In genomic region chr9:113406873-113407511, GRCh38 we compare ENCODE assay signal across 8 cellular contexts. TPM values are rescaled to one million over a fixed set of nuclear protein-coding genes. Genes with fewer than 3 reads are reported as not detected.
DNase-seq lines count a peak whose midpoint lies in the region; ATAC-seq and TF ChIP-seq lines count a peak whose summit lies in the region.
"Not testable (repeated sequence)": the region's sequence is repeated elsewhere in the genome, so short reads cannot be mapped to it uniquely, and the experiment has no call there.

No MANE protein-coding gene starts in this region.

- peak overlapping the region; percentile 75 for H3K4me3 Mint-ChIP-seq in T-helper 1 cell treated with Interleukin-12 subunit alpha and Interleukin-12 subunit beta and Interleukin-4 antibody, amounts not matched to agents 30 μg/mL and 1 μg/mL, for 36 hours
- peak overlapping the region; percentile 97 for H3K4me3 Mint-ChIP-seq in activated naive CD8-positive, alpha-beta T cell treated with anti-CD3 and anti-CD28 coated beads for 36 hours

- H3K14ac ChIP-seq in neuronal stem cell (ENCODE audit: low read length): not testable (repeated sequence)

- H4K8ac ChIP-seq in neuronal stem cell (ENCODE audit: low read depth, low read length): not testable (repeated sequence)

- H3K27ac ChIP-seq in gastroesophageal sphincter (peak overlapping the region in 3 of 4 donors; percentile 3 to 28 (median 24)), thoracic aorta (peak overlapping the region in 1 of 2 donors; percentile 32)
- H3K27ac ChIP-seq in neuronal stem cell (replicated peaks; ENCODE audit: low read length): not testable (repeated sequence)

- peak; percentile 25 to 72 (median 62) for TF ChIP-seq CTCF in gastroesophageal sphincter (IDR thresholded peaks at IDR 0.05)
- peak; percentile 70 for TF ChIP-seq CTCF in thoracic aorta (IDR thresholded peaks at IDR 0.05)

- not testable (repeated sequence) for H4K91ac ChIP-seq in neuronal stem cell (ENCODE audit: low read depth, low read length, poor library complexity)

- peak; percentile 24 for ATAC-seq in HG02870 (IDR thresholded peaks at IDR 0.05; ENCODE audit: unreplicated experiment)
- not testable (repeated sequence) for ATAC-seq in gastroesophageal sphincter; thoracic aorta (ENCODE audit: insufficient number of reproducible peaks, low FRiP score, low read depth)

- H3K36me3 ChIP-seq in gastroesophageal sphincter: peaks cover 0 to 25% of the 10 kb centered on the region in 2 donors
- H3K36me3 ChIP-seq in neuronal stem cell (replicated peaks in 1 of 2; ENCODE audit: control insufficient read depth in 2 of 2, insufficient read depth in 2 of 2, low read length in 2 of 2): peaks cover 12 to 30% of the 10 kb centered on the region in 2 donors
- not testable (repeated sequence) for H3K36me3 ChIP-seq in thoracic aorta

- H2BK15ac ChIP-seq in neuronal stem cell (ENCODE audit: low read length): not testable (repeated sequence)

- not testable (repeated sequence) for TF ChIP-seq POLR2A in gastroesophageal sphincter (IDR thresholded peaks at IDR 0.05)

- H2AK5ac ChIP-seq in neuronal stem cell (ENCODE audit: low read depth, low read length): not testable (repeated sequence)

- DNase-seq in ELR (ENCODE audit: low read depth) (peak; percentile 77), NCI-H2107 treated with DMSO at 0.1 percent for 48 hours (lab: John Stamatoyannopoulos, UW; ENCODE audit: unreplicated experiment) (peak; percentile 29), neuronal stem cell (ENCODE audit: low spot score) (peak; percentile 50), thoracic aorta (ENCODE audit: low spot score) (peak; percentile 14)
- peak; percentile 48 for DNase-seq in activated naive CD8-positive, alpha-beta T cell treated with anti-CD3 and anti-CD28 coated beads for 36 hours

- H3K79me1 ChIP-seq in neuronal stem cell (ENCODE audit: low read depth, low read length): not testable (repeated sequence)

- H2BK5ac ChIP-seq in neuronal stem cell (ENCODE audit: low read length): not testable (repeated sequence)

- not testable (repeated sequence) for H3K9ac ChIP-seq in neuronal stem cell (ENCODE audit: low read depth, low read length, poor library complexity)

- not testable (repeated sequence) for H3K9me3 ChIP-seq in gastroesophageal sphincter; neuronal stem cell (replicated peaks in 1 of 2; ENCODE audit: control insufficient read depth in 2 of 2, insufficient read depth in 1 of 2, low read depth in 1 of 2, low read length in 2 of 2); thoracic aorta

- not testable (repeated sequence) for H3K4me2 ChIP-seq in neuronal stem cell (ENCODE audit: insufficient read depth, low read length, poor library complexity, severe bottlenecking)

- H3K9me3 Mint-ChIP-seq in T-helper 1 cell treated with Interleukin-12 subunit alpha and Interleukin-12 subunit beta and Interleukin-4 antibody, amounts not matched to agents 30 μg/mL and 1 μg/mL, for 36 hours; activated naive CD8-positive, alpha-beta T cell treated with anti-CD3 and anti-CD28 coated beads for 36 hours: not testable (repeated sequence)

- H3K4me1 ChIP-seq in gastroesophageal sphincter (peaks cover 2 to 38% (median 4%) of the 10 kb centered on the region in 3 donors), thoracic aorta (ENCODE audit: control insufficient read depth in 1 of 2, low read depth in 2 of 2) (peaks cover 8 to 19% of the 10 kb centered on the region in 2 donors)
- H3K4me1 ChIP-seq in neuronal stem cell (ENCODE audit: control insufficient read depth in 2 of 2, insufficient read depth in 1 of 2, low read depth in 1 of 2, low read length in 2 of 2): not testable (repeated sequence)

- TF ChIP-seq EP300 in gastroesophageal sphincter (IDR thresholded peaks at IDR 0.05): not testable (repeated sequence)

- not testable (repeated sequence) for H3K4ac ChIP-seq in neuronal stem cell (ENCODE audit: low read length)

- 10 to 19% methylated on average over 2 to 7 of the region's 7 CpGs for WGBS in gastroesophageal sphincter (ENCODE audit: low coverage in 1 of 2), 2 donors
- no CpG with 5 or more reads among the region's 7 CpGs for WGBS in neuronal stem cell (ENCODE audit: extremely low coverage in 2 of 2, insufficient read length in 2 of 2, insufficient replicate concordance in 1 of 2), 2 donors

- not testable (repeated sequence) for H3K4me3 ChIP-seq in gastroesophageal sphincter; neuronal stem cell (ENCODE audit: low read length in 2 of 2); thoracic aorta

- not testable (repeated sequence) for H2BK12ac ChIP-seq in neuronal stem cell (ENCODE audit: low read length)

- H3K4me1 Mint-ChIP-seq in T-helper 1 cell treated with Interleukin-12 subunit alpha and Interleukin-12 subunit beta and Interleukin-4 antibody, amounts not matched to agents 30 μg/mL and 1 μg/mL, for 36 hours (ENCODE audit: low read depth): peaks cover 17% of the 10 kb centered on the region
- H3K4me1 Mint-ChIP-seq in activated naive CD8-positive, alpha-beta T cell treated with anti-CD3 and anti-CD28 coated beads for 36 hours: peaks cover 29% of the 10 kb centered on the region

- H3K18ac ChIP-seq in neuronal stem cell (ENCODE audit: low read length): not testable (repeated sequence)

- not testable (repeated sequence) for H3K23ac ChIP-seq in neuronal stem cell (ENCODE audit: low read depth, low read length, poor library complexity)

- peaks cover 25% of the 10 kb centered on the region for H3K36me3 Mint-ChIP-seq in T-helper 1 cell treated with Interleukin-12 subunit alpha and Interleukin-12 subunit beta and Interleukin-4 antibody, amounts not matched to agents 30 μg/mL and 1 μg/mL, for 36 hours (ENCODE audit: low read depth)
- peaks cover 31% of the 10 kb centered on the region for H3K36me3 Mint-ChIP-seq in activated naive CD8-positive, alpha-beta T cell treated with anti-CD3 and anti-CD28 coated beads for 36 hours

- H3K27me3 Mint-ChIP-seq in T-helper 1 cell treated with Interleukin-12 subunit alpha and Interleukin-12 subunit beta and Interleukin-4 antibody, amounts not matched to agents 30 μg/mL and 1 μg/mL, for 36 hours (ENCODE audit: low read depth); activated naive CD8-positive, alpha-beta T cell treated with anti-CD3 and anti-CD28 coated beads for 36 hours: not testable (repeated sequence)

- not testable (repeated sequence) for H2AFZ ChIP-seq in neuronal stem cell (ENCODE audit: low read length)

- not testable (repeated sequence) for H3K27me3 ChIP-seq in gastroesophageal sphincter; neuronal stem cell (ENCODE audit: control insufficient read depth in 3 of 3, insufficient read depth in 3 of 3, low read depth in 1 of 3, low read length in 3 of 3); thoracic aorta (replicated peaks; ENCODE audit: insufficient read depth)

- H2BK120ac ChIP-seq in neuronal stem cell (ENCODE audit: low read depth, low read length): not testable (repeated sequence)

- peak overlapping the region; percentile 79 for H3K27ac Mint-ChIP-seq in T-helper 1 cell treated with Interleukin-12 subunit alpha and Interleukin-12 subunit beta and Interleukin-4 antibody, amounts not matched to agents 30 μg/mL and 1 μg/mL, for 36 hours
- peak overlapping the region; percentile 73 for H3K27ac Mint-ChIP-seq in activated naive CD8-positive, alpha-beta T cell treated with anti-CD3 and anti-CD28 coated beads for 36 hours

RNA-seq across cellular contexts. Expression of gene POLE3, which starts 3.5 kb away (rescaled TPM):
- total RNA-seq in activated naive CD8-positive, alpha-beta T cell treated with anti-CD3 and anti-CD28 coated beads for 36 hours: 10 to 100 TPM; 94.2 to 97.8 TPM
- total RNA-seq in gastroesophageal sphincter (10 to 100 TPM; 32.3 to 47.1 (median 34.6) TPM), thoracic aorta (10 to 100 TPM; 24.2 to 32.0 TPM)
- polyA plus RNA-seq in neuronal stem cell (2013, experiment 1 of 2): 53.9 TPM
- polyA plus RNA-seq in neuronal stem cell (2013, experiment 2 of 2): 53.4 TPM

RNA-seq across cellular contexts. Expression of gene C9orf43, which starts 3.6 kb away (rescaled TPM):
- total RNA-seq in activated naive CD8-positive, alpha-beta T cell treated with anti-CD3 and anti-CD28 coated beads for 36 hours: 1 to 10 TPM in 1 of 2 experiments, under 1 TPM in 1; 0.99 to 1.0 TPM
- total RNA-seq in gastroesophageal sphincter: 1 to 10 TPM in 2 of 4 donors, under 1 TPM in 1, not detected in 1; 0.54 to 2.5 (median 1.7) TPM
- polyA plus RNA-seq in neuronal stem cell (2013, experiment 1 of 2): 0.20 TPM
- 0.14 TPM for polyA plus RNA-seq in neuronal stem cell (2013, experiment 2 of 2)
- total RNA-seq in thoracic aorta: under 1 TPM in 1 of 2 donors, not detected in 1; 0.85 TPM

RNA-seq across cellular contexts. Expression of gene ALAD, which starts 5.9 kb away (rescaled TPM):
- 10 to 100 TPM; 12.9 to 14.9 TPM for total RNA-seq in activated naive CD8-positive, alpha-beta T cell treated with anti-CD3 and anti-CD28 coated beads for 36 hours
- total RNA-seq in gastroesophageal sphincter: 10 to 100 TPM; 17.3 to 34.2 (median 17.9) TPM
- 18.9 TPM for polyA plus RNA-seq in neuronal stem cell (2013, experiment 1 of 2)
- polyA plus RNA-seq in neuronal stem cell (2013, experiment 2 of 2): 19.3 TPM
- 10 to 100 TPM; 23.0 to 26.0 TPM for total RNA-seq in thoracic aorta

RNA-seq across cellular contexts. Expression of gene HDHD3, which starts 30.2 kb away (rescaled TPM):
- 10 to 100 TPM; 12.2 to 14.4 TPM for total RNA-seq in activated naive CD8-positive, alpha-beta T cell treated with anti-CD3 and anti-CD28 coated beads for 36 hours
- total RNA-seq in gastroesophageal sphincter (10 to 100 TPM; 17.0 to 31.3 (median 25.1) TPM), thoracic aorta (10 to 100 TPM; 17.6 to 30.1 TPM)
- 10.3 TPM for polyA plus RNA-seq in neuronal stem cell (2013, experiment 1 of 2)
- 10.2 TPM for polyA plus RNA-seq in neuronal stem cell (2013, experiment 2 of 2)

RNA-seq across cellular contexts. Expression of gene RGS3, which starts 56.5 kb away (rescaled TPM):
- total RNA-seq in activated naive CD8-positive, alpha-beta T cell treated with anti-CD3 and anti-CD28 coated beads for 36 hours: 10 to 100 TPM; 61.7 to 65.0 TPM
- total RNA-seq in gastroesophageal sphincter (100 to 1,000 TPM in 1 of 4 donors, 10 to 100 TPM in 3; 43.9 to 122 (median 72.7) TPM), thoracic aorta (100 to 1,000 TPM; 170 to 202 TPM)
- polyA plus RNA-seq in neuronal stem cell (2013, experiment 1 of 2): 26.4 TPM
- polyA plus RNA-seq in neuronal stem cell (2013, experiment 2 of 2): 26.2 TPM

Comparison
In these comparisons a context has a peak if more than half of its experiments do, and no peak if none do; other contexts are left out.
1. DNase-seq: peak in every context shown above with its lines; median percentile 77 in ELR; 50 in neuronal stem cell; 48 in activated naive CD8-positive, alpha-beta T cell treated with anti-CD3 and anti-CD28 coated beads for 36 hours; 29 in NCI-H2107 treated with DMSO at 0.1 percent for 48 hours; 14 in thoracic aorta.